Comparison of ENCODE assay signal across 33 cellular contexts in the genomic region with DNA sequence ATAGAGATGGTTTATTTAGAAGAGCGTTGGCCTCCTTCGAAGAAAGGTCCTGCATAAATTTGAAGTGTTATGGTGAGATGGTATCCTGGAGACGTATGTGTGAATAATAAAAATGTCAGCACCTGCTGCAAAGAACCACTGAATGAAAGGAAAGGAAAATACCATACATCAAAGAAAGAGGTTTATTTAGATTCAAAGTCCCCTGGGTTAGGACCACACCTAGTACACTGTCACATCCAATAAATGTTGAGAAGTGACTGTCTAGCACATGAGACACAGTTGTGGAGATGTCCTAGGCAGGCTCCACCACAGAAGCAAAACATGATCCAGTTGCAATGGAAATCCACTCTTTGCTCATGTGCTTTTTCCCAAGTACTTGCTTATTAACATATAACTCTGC.
"Had no signal": no experiment of that assay in that cellular context is flagged by ENCODE, and none has a peak within 500 bp of the region (broad histone marks: within the 10 kb centered on the region; RNA-seq: fewer than 3 reads in every experiment).

No MANE protein-coding gene starts in this region.

- H3K27me3 Mint-ChIP-seq: activated B cell treated with CpG ODN at 0.5 μM for 24 hours; activated CD4-positive, alpha-beta memory T cell treated with anti-CD3 and anti-CD28 coated beads for 36 hours; activated CD4-positive, alpha-beta T cell treated with anti-CD3 and anti-CD28 coated beads, Interleukin-2, amount 10 ng/mL, durations not matched to agents 24 days and 14 days; activated CD8-positive, alpha-beta memory T cell treated with anti-CD3 and anti-CD28 coated beads, Interleukin-2, amount 10 ng/mL, durations not matched to agents 7 days and 5 days; activated CD8-positive, alpha-beta T cell treated with anti-CD3 and anti-CD28 coated beads for 36 hours; activated naive CD4-positive, alpha-beta T cell treated with anti-CD3 and anti-CD28 coated beads, Interleukin-2, amount 10 ng/mL, durations not matched to agents 7 days and 5 days; activated naive CD4-positive, alpha-beta T cell treated with anti-CD3 and anti-CD28 coated beads, Interleukin-2, amount 50 U/mL, for 24 hours; activated naive CD8-positive, alpha-beta T cell; activated naive CD8-positive, alpha-beta T cell treated with anti-CD3 and anti-CD28 coated beads, Interleukin-2, amount 10 ng/mL, durations not matched to agents 7 days and 5 days; activated naive CD8-positive, alpha-beta T cell treated with anti-CD3 and anti-CD28 coated beads, Interleukin-2, amount 50 U/mL, for 24 hours; activated T-cell treated with anti-CD3 and anti-CD28 coated beads, Interleukin-2, amount 50 U/mL, for 24 hours had no signal

- DNase-seq: activated B cell treated with CpG ODN at 0.5 μM for 24 hours; activated CD4-positive, alpha-beta memory T cell treated with anti-CD3 and anti-CD28 coated beads for 36 hours; activated CD4-positive, alpha-beta T cell treated with anti-CD3 and anti-CD28 coated beads for 4 hours; activated CD4-positive, alpha-beta T cell treated with anti-CD3 and anti-CD28 coated beads, Interleukin-2, amount 10 ng/mL, durations not matched to agents 24 days and 14 days; activated CD4-positive, alpha-beta T cell treated with anti-CD3 and anti-CD28 coated beads, Interleukin-2, amount 50 U/mL, for 1 hour; activated CD4-positive, alpha-beta T cell treated with anti-CD3 and anti-CD28 coated beads, Interleukin-2, amount 50 U/mL, for 4 hours; activated CD4-positive, CD25-positive, alpha-beta regulatory T cell treated with anti-CD3 and anti-CD28 coated beads, Interleukin-2, amount 50 U/mL, for 72 hours; activated CD8-positive, alpha-beta memory T cell treated with anti-CD3 and anti-CD28 coated beads for 24 hours; activated CD8-positive, alpha-beta memory T cell treated with anti-CD3 and anti-CD28 coated beads, Interleukin-2, amount 10 ng/mL, durations not matched to agents 7 days and 5 days; activated CD8-positive, alpha-beta memory T cell treated with anti-CD3 and anti-CD28 coated beads, Interleukin-2, amount 50 U/mL, for 48 hours; activated CD8-positive, alpha-beta T cell treated with anti-CD3 and anti-CD28 coated beads for 36 hours; activated effector memory CD4-positive, alpha-beta T cell treated with Interleukin-2 at 50 U/mL for 16 hours; activated gamma-delta T cell; activated naive CD4-positive, alpha-beta T cell treated with anti-CD3 and anti-CD28 coated beads, Interleukin-2, amount 10 ng/mL, durations not matched to agents 7 days and 5 days; activated naive CD4-positive, alpha-beta T cell treated with Interleukin-2 at 50 U/mL for 16 hours; activated naive CD8-positive, alpha-beta T cell treated with anti-CD3 and anti-CD28 coated beads, Interleukin-2, amount 10 ng/mL, durations not matched to agents 7 days and 5 days; activated naive CD8-positive, alpha-beta T cell treated with anti-CD3 and anti-CD28 coated beads, Interleukin-2, amount 50 U/mL, for 24 hours; activated T-cell treated with anti-CD3 and anti-CD28 coated beads, Interleukin-2, amount 50 U/mL, for 24 hours; activated T-cell treated with anti-CD3 and anti-CD28 coated beads, Interleukin-2, amount 50 U/mL, for 48 hours; aorta; body of pancreas; brain microvascular endothelial cell; central memory CD4-positive, alpha-beta T cell; T-helper 1 cell; T-helper 2 cell; T-helper 9 cell had no signal

- H3K27ac Mint-ChIP-seq: activated B cell treated with CpG ODN at 0.5 μM for 24 hours; activated CD4-positive, alpha-beta memory T cell treated with anti-CD3 and anti-CD28 coated beads for 36 hours; activated CD4-positive, alpha-beta T cell treated with anti-CD3 and anti-CD28 coated beads, Interleukin-2, amount 10 ng/mL, durations not matched to agents 24 days and 14 days; activated CD8-positive, alpha-beta memory T cell treated with anti-CD3 and anti-CD28 coated beads, Interleukin-2, amount 10 ng/mL, durations not matched to agents 7 days and 5 days; activated CD8-positive, alpha-beta T cell treated with anti-CD3 and anti-CD28 coated beads for 36 hours; activated naive CD4-positive, alpha-beta T cell treated with anti-CD3 and anti-CD28 coated beads, Interleukin-2, amount 10 ng/mL, durations not matched to agents 7 days and 5 days; activated naive CD4-positive, alpha-beta T cell treated with anti-CD3 and anti-CD28 coated beads, Interleukin-2, amount 50 U/mL, for 24 hours; activated naive CD8-positive, alpha-beta T cell; activated naive CD8-positive, alpha-beta T cell treated with anti-CD3 and anti-CD28 coated beads, Interleukin-2, amount 10 ng/mL, durations not matched to agents 7 days and 5 days; activated naive CD8-positive, alpha-beta T cell treated with anti-CD3 and anti-CD28 coated beads, Interleukin-2, amount 50 U/mL, for 24 hours; activated T-cell treated with anti-CD3 and anti-CD28 coated beads, Interleukin-2, amount 50 U/mL, for 24 hours; activated T-helper 2 cell treated with anti-CD3 and anti-CD28 coated beads, Interferon-gamma antibody, Interleukin-2, Interleukin-4, amounts not matched to agents 10 μg/mL and 5 μg/mL and 100 μg/mL, durations not matched to agents 14 hours and 24 hours and 36 hours; T-helper 1 cell treated with Interleukin-12 subunit alpha and Interleukin-12 subunit beta and Interleukin-4 antibody, amounts not matched to agents 30 μg/mL and 1 μg/mL, for 36 hours; T-helper 2 cell treated with Interferon-gamma antibody and Interleukin-4, amounts not matched to agents 5 μg/mL and 100 μg/mL, for 36 hours had no signal

- H3K4me1 ChIP-seq: body of pancreas, breast epithelium had no signal

- H3K4me3 ChIP-seq: body of pancreas, breast epithelium had no signal

- H3K27ac ChIP-seq: body of pancreas, brain microvascular endothelial cell, breast epithelium, VCaP had no signal

- H3K4me1 Mint-ChIP-seq: activated B cell treated with CpG ODN at 0.5 μM for 24 hours; activated CD4-positive, alpha-beta T cell treated with anti-CD3 and anti-CD28 coated beads, Interleukin-2, amount 10 ng/mL, durations not matched to agents 24 days and 14 days; activated CD8-positive, alpha-beta memory T cell treated with anti-CD3 and anti-CD28 coated beads, Interleukin-2, amount 10 ng/mL, durations not matched to agents 7 days and 5 days; activated naive CD4-positive, alpha-beta T cell treated with anti-CD3 and anti-CD28 coated beads, Interleukin-2, amount 10 ng/mL, durations not matched to agents 7 days and 5 days; activated naive CD4-positive, alpha-beta T cell treated with anti-CD3 and anti-CD28 coated beads, Interleukin-2, amount 50 U/mL, for 24 hours; activated naive CD8-positive, alpha-beta T cell treated with anti-CD3 and anti-CD28 coated beads, Interleukin-2, amount 10 ng/mL, durations not matched to agents 7 days and 5 days; activated naive CD8-positive, alpha-beta T cell treated with anti-CD3 and anti-CD28 coated beads, Interleukin-2, amount 50 U/mL, for 24 hours had no signal

- ATAC-seq: activated CD8-positive, alpha-beta memory T cell treated with anti-CD3 and anti-CD28 coated beads, Interleukin-2, amount 10 ng/mL, durations not matched to agents 7 days and 5 days; activated CD8-positive, alpha-beta T cell treated with anti-CD3 and anti-CD28 coated beads for 36 hours; activated naive CD8-positive, alpha-beta T cell treated with anti-CD3 and anti-CD28 coated beads, Interleukin-2, amount 50 U/mL, for 24 hours; body of pancreas had no signal

- H3K36me3 Mint-ChIP-seq: activated CD4-positive, alpha-beta memory T cell treated with anti-CD3 and anti-CD28 coated beads for 36 hours; activated CD8-positive, alpha-beta memory T cell treated with anti-CD3 and anti-CD28 coated beads, Interleukin-2, amount 10 ng/mL, durations not matched to agents 7 days and 5 days; activated naive CD4-positive, alpha-beta T cell treated with anti-CD3 and anti-CD28 coated beads, Interleukin-2, amount 10 ng/mL, durations not matched to agents 7 days and 5 days; activated naive CD4-positive, alpha-beta T cell treated with anti-CD3 and anti-CD28 coated beads, Interleukin-2, amount 50 U/mL, for 24 hours; activated naive CD8-positive, alpha-beta T cell; activated naive CD8-positive, alpha-beta T cell treated with anti-CD3 and anti-CD28 coated beads, Interleukin-2, amount 10 ng/mL, durations not matched to agents 7 days and 5 days had no signal

- H3K36me3 ChIP-seq: brain microvascular endothelial cell, breast epithelium had no signal

- H3K27me3 ChIP-seq: body of pancreas, brain microvascular endothelial cell, breast epithelium had no signal

- H3K9me3 ChIP-seq: body of pancreas, breast epithelium had no signal

- H3K4me3 Mint-ChIP-seq: activated B cell treated with CpG ODN at 0.5 μM for 24 hours; activated CD4-positive, alpha-beta memory T cell treated with anti-CD3 and anti-CD28 coated beads for 36 hours; activated CD4-positive, alpha-beta T cell treated with anti-CD3 and anti-CD28 coated beads, Interleukin-2, amount 10 ng/mL, durations not matched to agents 24 days and 14 days; activated CD8-positive, alpha-beta memory T cell treated with anti-CD3 and anti-CD28 coated beads, Interleukin-2, amount 10 ng/mL, durations not matched to agents 7 days and 5 days; activated CD8-positive, alpha-beta T cell treated with anti-CD3 and anti-CD28 coated beads for 36 hours; activated naive CD4-positive, alpha-beta T cell treated with anti-CD3 and anti-CD28 coated beads, Interleukin-2, amount 10 ng/mL, durations not matched to agents 7 days and 5 days; activated naive CD4-positive, alpha-beta T cell treated with anti-CD3 and anti-CD28 coated beads, Interleukin-2, amount 50 U/mL, for 24 hours; activated naive CD8-positive, alpha-beta T cell; activated naive CD8-positive, alpha-beta T cell treated with anti-CD3 and anti-CD28 coated beads, Interleukin-2, amount 10 ng/mL, durations not matched to agents 7 days and 5 days; activated naive CD8-positive, alpha-beta T cell treated with anti-CD3 and anti-CD28 coated beads, Interleukin-2, amount 50 U/mL, for 24 hours; activated T-cell treated with anti-CD3 and anti-CD28 coated beads, Interleukin-2, amount 50 U/mL, for 24 hours; T-helper 1 cell treated with Interleukin-12 subunit alpha and Interleukin-12 subunit beta and Interleukin-4 antibody, amounts not matched to agents 30 μg/mL and 1 μg/mL, for 36 hours; T-helper 2 cell treated with Interferon-gamma antibody and Interleukin-4, amounts not matched to agents 5 μg/mL and 100 μg/mL, for 36 hours had no signal
